In genomic region chr3:187098925-187099512, GRCh38 we compare ENCODE assay signal across 1 cellular context.
TF ChIP-seq lines count a peak whose summit lies in the region.

No MANE protein-coding gene starts in this region.

TF ChIP-seq in K562, 482 proteins besides CTCF, POLR2A, EP300 and RAD21 (continued from another document):
- TF ChIP-seq ZNF280A (IDR thresholded peaks at IDR 0.05; ENCODE audit: low read depth, partially characterized antibody) (no peak), ZNF639 (CRISPR knock-in tag; conservative IDR thresholded peaks at IDR 0.05 in 1 of 2, IDR thresholded peaks at IDR 0.05 in 1 of 2) (0 out of 4 replicates have a peak, but pooled peaks of 1 of the 2 experiments have one; percentile 25), POLR2AphosphoS2 (IDR thresholded peaks at IDR 0.05; ENCODE audit: low read length) (no peak), RBM34 (IDR thresholded peaks at IDR 0.05; ENCODE audit: borderline replicate concordance, insufficient read depth, low read length) (no peak), ZNF764 (CRISPR knock-in tag; IDR thresholded peaks at IDR 0.05; ENCODE audit: low read depth) (no peak), ZNF444 (CRISPR knock-in tag; IDR thresholded peaks at IDR 0.05) (no peak), FUS (optimal IDR thresholded peaks at IDR 0.05; ENCODE audit: low read depth, low read length) (no peak), ESRRB (CRISPR knock-in tag; IDR thresholded peaks at IDR 0.05; ENCODE audit: borderline replicate concordance) (no peak), RCOR1 (IDR thresholded peaks at IDR 0.05; ENCODE audit: borderline replicate concordance in 1 of 2, low read depth in 2 of 2, low read length in 2 of 2) (peak; percentile 84 to 99)
TF ChIP-seq in K562: peak in this region for 56.
